In genomic region chr2:9950521-9951271, GRCh38 we compare ENCODE assay signal across 8 cellular contexts. TPM values are rescaled to one million over a fixed set of nuclear protein-coding genes. Genes with fewer than 3 reads are reported as not detected.
DNase-seq lines count a peak whose midpoint lies in the region; ATAC-seq and TF ChIP-seq lines count a peak whose summit lies in the region.

No MANE protein-coding gene starts in this region.

- H3K27ac Mint-ChIP-seq in endothelial cell (ENCODE audit: unreplicated experiment), result no peak overlapping the region
- peak overlapping the region; percentile 82 to 90 for H3K27ac Mint-ChIP-seq in natural killer cell

- H3K4me3 ChIP-seq in HL-60 (replicated peaks; ENCODE audit: insufficient read depth, low read length), result peak overlapping the region; percentile 51
- H3K4me3 ChIP-seq in urinary bladder (ENCODE audit: low read depth, low read length), result peak overlapping the region; percentile 71

- TF ChIP-seq CTCF in HL-60 (IDR thresholded peaks at IDR 0.05; ENCODE audit: insufficient read depth, low read length) (no peak), endothelial cell (IDR thresholded peaks at IDR 0.05; ENCODE audit: unreplicated experiment) (no peak), natural killer cell (IDR thresholded peaks at IDR 0.05) (no peak)

- H3K27ac ChIP-seq in HL-60 (replicated peaks), result no peak overlapping the region
- H3K27ac ChIP-seq in urinary bladder (ENCODE audit: low read depth), result peak overlapping the region; percentile 28

- H3K9me3 Mint-ChIP-seq in endothelial cell (ENCODE audit: unreplicated experiment) (no peaks in the 10 kb centered on the region), natural killer cell (no peaks in the 10 kb centered on the region)

- H3K4me1 ChIP-seq in ES-I3 (ENCODE audit: insufficient read depth, low read length), result no peaks in the 10 kb centered on the region
- H3K4me1 ChIP-seq in urinary bladder (ENCODE audit: insufficient read depth), result no peaks in the 10 kb centered on the region

- H3K27me3 ChIP-seq in HL-60 (ENCODE audit: insufficient read depth, poor library complexity, severe bottlenecking), result peaks cover 30% of the 10 kb centered on the region

- H3K4me1 Mint-ChIP-seq in endothelial cell (ENCODE audit: unreplicated experiment), result peaks cover 11% of the 10 kb centered on the region
- H3K4me1 Mint-ChIP-seq in natural killer cell, result peaks cover 12 to 16% of the 10 kb centered on the region in 2 donors

- peak; percentile 1 to 12 for DNase-seq in HL-60 (ENCODE audit: low read depth in 1 of 2, low spot score in 1 of 2)
- peak; percentile 19 for DNase-seq in activated CD4-positive, CD25-positive, alpha-beta regulatory T cell treated with anti-CD3 and anti-CD28 coated beads, Interleukin-2, amount 50 U/mL, for 16 hours (ENCODE audit: low read depth, low spot score)
- DNase-seq in endothelial cell (ENCODE audit: low spot score), result peak; percentile 42
- DNase-seq in natural killer cell, result peak; percentile 58
- DNase-seq in mesenteric fat pad (ENCODE audit: low spot score), result no peak

- ATAC-seq in GM19463 (IDR thresholded peaks at IDR 0.05; ENCODE audit: unreplicated experiment) (peak; percentile 35), natural killer cell (peak; percentile 49 to 56 (median 54))

- H3K27me3 Mint-ChIP-seq in endothelial cell (ENCODE audit: unreplicated experiment) (peaks cover 12% of the 10 kb centered on the region), natural killer cell (ENCODE audit: low read depth in 2 of 2) (peaks cover 38 to 40% of the 10 kb centered on the region in 2 donors)

- no peaks in the 10 kb centered on the region for H3K36me3 ChIP-seq in ES-I3 (ENCODE audit: insufficient read depth, low read length)
- H3K36me3 ChIP-seq in urinary bladder (ENCODE audit: insufficient read depth), result no peaks in the 10 kb centered on the region

- WGBS in urinary bladder, result 8% methylated on average over 76 of the region's 76 CpGs

- intact Hi-C loops in natural killer cell (cut with micrococcal nuclease), result no loop called here

- H3K9me3 ChIP-seq in ES-I3 (ENCODE audit: control insufficient read depth, insufficient read depth, low read length), result no peaks in the 10 kb centered on the region

- peak overlapping the region; percentile 80 for H3K4me3 Mint-ChIP-seq in endothelial cell (ENCODE audit: unreplicated experiment)
- H3K4me3 Mint-ChIP-seq in natural killer cell, result peak overlapping the region; percentile 98

- peak overlapping the region; percentile 83 for H3K9ac ChIP-seq in ES-I3 (ENCODE audit: low read depth, low read length)

- peaks cover 5% of the 10 kb centered on the region for H3K36me3 Mint-ChIP-seq in endothelial cell (ENCODE audit: low read depth, unreplicated experiment)
- no peaks in the 10 kb centered on the region for H3K36me3 Mint-ChIP-seq in natural killer cell

RNA-seq across cellular contexts. Expression of gene GRHL1, which starts 0.8 kb away (rescaled TPM):
- 1.7 TPM for total RNA-seq in endothelial cell (ENCODE audit: unreplicated experiment)
- 1 to 10 TPM; 1.6 to 3.6 (median 3.2) TPM for total RNA-seq in natural killer cell
- total RNA-seq in urinary bladder, result 15.9 TPM
- 2.8 TPM for polyA plus RNA-seq in urinary bladder
- total RNA-seq in mesenteric fat pad, result 18.0 TPM
